Comparison of ENCODE assay signal across 9 cellular contexts in the genomic region with DNA sequence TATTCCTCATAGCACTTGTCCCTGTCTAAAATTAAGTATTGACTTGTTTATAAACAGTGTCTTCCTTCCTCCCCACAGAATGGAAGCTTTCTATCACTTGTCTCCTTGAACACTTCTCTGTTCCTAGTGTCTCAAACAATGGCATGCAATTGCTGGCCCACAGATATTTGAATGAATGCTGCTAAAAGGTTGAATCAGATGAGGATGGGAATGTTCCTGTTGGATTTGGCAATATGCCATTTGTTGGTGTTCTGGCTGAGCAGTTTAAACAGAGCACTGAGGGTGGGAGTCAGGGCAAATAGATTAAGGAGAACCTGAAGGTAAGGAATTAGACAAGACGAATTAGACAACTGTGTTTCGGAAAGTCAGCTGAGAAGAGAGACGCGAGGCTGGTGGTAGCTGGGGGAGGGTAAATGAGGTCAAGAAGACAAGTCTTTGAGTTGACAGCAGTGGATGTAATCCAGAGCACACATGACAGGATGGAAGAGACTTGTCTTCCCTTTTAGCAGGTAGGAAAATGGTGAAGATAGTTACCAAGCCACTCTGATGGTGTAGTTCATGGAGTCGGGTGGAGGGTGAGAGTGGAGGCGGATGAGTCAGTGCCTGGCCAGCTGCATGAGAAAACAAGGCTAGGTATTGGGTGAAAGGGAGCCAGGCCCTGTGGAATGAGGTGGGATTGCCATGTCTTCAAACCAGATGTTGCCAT. TPM values are rescaled to one million over a fixed set of nuclear protein-coding genes. Genes with fewer than 3 reads are reported as not detected.
DNase-seq lines count a peak whose midpoint lies in the region; ATAC-seq and TF ChIP-seq lines count a peak whose summit lies in the region.
"Had no signal": no experiment of that assay in that cellular context is flagged by ENCODE, and none has a peak within 500 bp of the region (broad histone marks: within the 10 kb centered on the region; RNA-seq: fewer than 3 reads in every experiment).

No MANE protein-coding gene starts in this region.

- H3K4me1 Mint-ChIP-seq in activated T-cell treated with anti-CD3 and anti-CD28 coated beads, Interleukin-2, amount 50 U/mL, for 4 hours (ENCODE audit: low read depth), result peaks cover 18% of the 10 kb centered on the region

- no peaks in the 10 kb centered on the region for H3K27me3 Mint-ChIP-seq in activated T-cell treated with anti-CD3 and anti-CD28 coated beads, Interleukin-2, amount 50 U/mL, for 4 hours (ENCODE audit: low read depth)

- H3K4me3 ChIP-seq in fibroblast of lung (replicated peaks in 1 of 4; ENCODE audit: control extremely low read depth in 1 of 4, insufficient read depth in 1 of 4, low read depth in 3 of 4, low read length in 4 of 4) (no peak overlapping the region), uterus (no peak overlapping the region)

- H3K4me2 ChIP-seq in fibroblast of lung (ENCODE audit: extremely low read depth, insufficient read depth, low read length), result no peak overlapping the region

- H3K79me2 ChIP-seq in fibroblast of lung (ENCODE audit: control insufficient read depth, insufficient read depth, low read length), result no peaks in the 10 kb centered on the region

- intact Hi-C loops in uterus (cut with DNase I; ENCODE audit: low total_unique reads), result no loop called here

- H3K27ac ChIP-seq in fibroblast of lung (ENCODE audit: insufficient read depth, low read length) (no peak overlapping the region), uterus (no peak overlapping the region)

- no peak for TF ChIP-seq CTCF in fibroblast of lung (conservative IDR thresholded peaks at IDR 0.05 in 1 of 2, IDR thresholded peaks at IDR 0.05 in 1 of 2; ENCODE audit: low read depth in 1 of 2, low read length in 2 of 2)
- no peak for TF ChIP-seq CTCF in uterus (IDR thresholded peaks at IDR 0.05)

- no peaks in the 10 kb centered on the region for H4K20me1 ChIP-seq in fibroblast of lung (ENCODE audit: control insufficient read depth, extremely low read depth, insufficient read depth, low read length)

- DNase-seq in activated T-cell treated with anti-CD3 and anti-CD28 coated beads for 48 hours (ENCODE audit: low read depth) (peak; percentile 52), NCI-H345 treated with DMSO at 0.1 percent for 48 hours (lab: John Stamatoyannopoulos, UW; ENCODE audit: unreplicated experiment) (peak; percentile 30), fibroblast of lung (ENCODE audit: low read depth in 2 of 2) (peak; percentile 57 to 79), uterus (no peak), ecto neural progenitor cell (ENCODE audit: low spot score) (no peak)
- DNase-seq in activated T-cell treated with anti-CD3 and anti-CD28 coated beads, Interleukin-2, amount 50 U/mL, for 4 hours, result no peak
- DNase-seq in stimulated activated CD4-positive, alpha-beta T cell treated with anti-CD3 and anti-CD28 coated beads, Interleukin-4, amount 100 ng/mL, for 24 hours, result peak; percentile 33
- DNase-seq: NCI-H748 treated with DMSO at 0.1 percent for 48 hours had no signal

- H2AFZ ChIP-seq in fibroblast of lung (ENCODE audit: low read length), result no peak overlapping the region

- ATAC-seq in activated T-cell treated with anti-CD3 and anti-CD28 coated beads, Interleukin-2, amount 50 U/mL, for 4 hours, result no peak
- ATAC-seq in GM21381 (IDR thresholded peaks at IDR 0.05; ENCODE audit: unreplicated experiment), result no peak

- H3K9me3 ChIP-seq in fibroblast of lung (ENCODE audit: control insufficient read depth, insufficient read depth, low read depth, low read length), result no peaks in the 10 kb centered on the region
- H3K9me3 ChIP-seq in uterus, result no peaks in the 10 kb centered on the region

- H3K4me1 ChIP-seq in fibroblast of lung (ENCODE audit: control insufficient read depth, extremely low read depth, insufficient read depth, low read length) (peaks cover 12% of the 10 kb centered on the region), uterus (no peaks in the 10 kb centered on the region)

- H3K9ac ChIP-seq in fibroblast of lung (ENCODE audit: insufficient read depth, low read length), result no peak overlapping the region

- peaks cover 3% of the 10 kb centered on the region for H3K36me3 ChIP-seq in fibroblast of lung (ENCODE audit: control insufficient read depth, insufficient read depth, low read length)
- H3K36me3 ChIP-seq in uterus, result no peaks in the 10 kb centered on the region

- no peaks in the 10 kb centered on the region for H3K9me3 Mint-ChIP-seq in activated T-cell treated with anti-CD3 and anti-CD28 coated beads, Interleukin-2, amount 50 U/mL, for 4 hours

- H3K27me3 ChIP-seq in fibroblast of lung (ENCODE audit: control insufficient read depth, insufficient read depth, low read length) (no peaks in the 10 kb centered on the region), uterus (no peaks in the 10 kb centered on the region)

- no peak for TF ChIP-seq POLR2A in uterus (IDR thresholded peaks at IDR 0.05)

- no peak overlapping the region for H3K4me3 Mint-ChIP-seq in activated T-cell treated with anti-CD3 and anti-CD28 coated beads, Interleukin-2, amount 50 U/mL, for 4 hours

- peaks cover 27% of the 10 kb centered on the region for H3K36me3 Mint-ChIP-seq in activated T-cell treated with anti-CD3 and anti-CD28 coated beads, Interleukin-2, amount 50 U/mL, for 4 hours (ENCODE audit: insufficient read depth)

RNA-seq across cellular contexts. Expression of a gene that starts 58.3 kb away (rescaled TPM):
- total RNA-seq in activated T-cell treated with anti-CD3 and anti-CD28 coated beads, Interleukin-2, amount 50 U/mL, for 4 hours, result 1 to 10 TPM in 1 of 3 donors, under 1 TPM in 2; 0.46 to 3.0 (median 0.90) TPM
- total RNA-seq in fibroblast of lung, result not detected in 2 replicates
- polyA plus RNA-seq in fibroblast of lung, result not detected in 2 replicates
- polyA plus RNA-seq in fibroblast of lung (2012), result not detected in 2 replicates
- polyA minus RNA-seq in fibroblast of lung (ENCODE audit: low replicate concordance), result not detected in 2 replicates
- total RNA-seq in uterus, result 1 to 10 TPM in 1 of 4 donors, not detected in 3; 2.3 TPM

Comparison
In these comparisons a context has a peak if more than half of its experiments do, and no peak if none do; other contexts are left out.
1. DNase-seq: peak in activated T-cell treated with anti-CD3 and anti-CD28 coated beads for 48 hours (single experiment), NCI-H345 treated with DMSO at 0.1 percent for 48 hours (single experiment), fibroblast of lung (2 of 2) and stimulated activated CD4-positive, alpha-beta T cell treated with anti-CD3 and anti-CD28 coated beads, Interleukin-4, amount 100 ng/mL, for 24 hours (single experiment); none in activated T-cell treated with anti-CD3 and anti-CD28 coated beads, Interleukin-2, amount 50 U/mL, for 4 hours (single experiment), uterus (0 of 2) and ecto neural progenitor cell (single experiment).